ENCODE assay signal across 29 cellular contexts in the genomic region with DNA sequence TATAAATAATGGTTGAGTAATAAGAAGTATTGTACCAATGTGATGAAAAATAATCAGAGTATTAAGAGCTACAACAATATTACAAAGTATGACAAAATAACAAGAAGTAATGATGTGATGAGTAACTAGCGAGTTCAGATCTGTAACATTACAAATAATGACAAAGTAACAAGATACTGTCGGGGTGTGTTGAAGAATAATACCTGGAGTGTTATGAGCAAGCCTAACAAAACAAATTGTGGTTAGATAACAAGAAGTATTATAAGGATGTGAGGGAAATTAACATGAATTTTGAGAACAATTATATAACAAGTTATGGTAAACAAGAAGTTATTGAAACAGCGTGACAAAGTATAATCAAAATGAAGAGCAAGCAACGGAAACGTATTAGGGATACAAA. TPM values are rescaled to one million over a fixed set of nuclear protein-coding genes. Genes with fewer than 3 reads are reported as not detected.
DNase-seq lines count a peak whose midpoint lies in the region; ATAC-seq, FAIRE-seq and TF ChIP-seq lines count a peak whose summit lies in the region.
"Had no signal": no experiment of that assay in that cellular context is flagged by ENCODE, and none has a peak within 500 bp of the region (broad histone marks: within the 10 kb centered on the region; RNA-seq: fewer than 3 reads in every experiment).

No MANE protein-coding gene starts in this region.

- no peak overlapping the region for H3K4me3 ChIP-seq in neural progenitor cell
- no peak overlapping the region for H3K4me3 ChIP-seq in prostate gland
- H3K4me3 ChIP-seq: colonic mucosa, ovary, thyroid gland had no signal

- H3K4me1 Mint-ChIP-seq in T-helper 17 cell (peaks cover 29% of the 10 kb centered on the region), glutamatergic neuron (ENCODE audit: low read depth, unreplicated experiment) (peaks cover 2% of the 10 kb centered on the region), neural progenitor cell (peaks cover 29% of the 10 kb centered on the region)

- peak overlapping the region; percentile 7 for H3K4me3 Mint-ChIP-seq in T-helper 17 cell
- peak overlapping the region; percentile 44 for H3K4me3 Mint-ChIP-seq in glutamatergic neuron (ENCODE audit: unreplicated experiment)
- peak overlapping the region; percentile 12 for H3K4me3 Mint-ChIP-seq in neural progenitor cell
- H3K4me3 Mint-ChIP-seq: activated CD8-positive, alpha-beta T cell treated with anti-CD3 and anti-CD28 coated beads, Interleukin-2, amount 10 ng/mL, durations not matched to agents 7 days and 5 days had no signal

- TF ChIP-seq CTCF in glutamatergic neuron (IDR thresholded peaks at IDR 0.05; ENCODE audit: partially characterized antibody, unreplicated experiment), result no peak
- TF ChIP-seq CTCF in neural progenitor cell (IDR thresholded peaks at IDR 0.05), result no peak
- TF ChIP-seq CTCF in prostate gland (IDR thresholded peaks at IDR 0.05), result no peak

- no peaks in the 10 kb centered on the region for H3K79me2 ChIP-seq in neural progenitor cell (ENCODE audit: low read depth)

- peaks cover 11% of the 10 kb centered on the region for H3K9me3 Mint-ChIP-seq in glutamatergic neuron (ENCODE audit: unreplicated experiment)
- peaks cover 2% of the 10 kb centered on the region for H3K9me3 Mint-ChIP-seq in neural progenitor cell
- H3K9me3 Mint-ChIP-seq: CD4-positive, alpha-beta T cell; effector memory CD8-positive, alpha-beta T cell; naive thymus-derived CD4-positive, alpha-beta T cell had no signal

- H3K4me2 ChIP-seq in neural progenitor cell, result no peak overlapping the region

- no peak for TF ChIP-seq POLR2A in prostate gland (IDR thresholded peaks at IDR 0.05)

- H3K27ac Mint-ChIP-seq in T-helper 17 cell (no peak overlapping the region), glutamatergic neuron (ENCODE audit: unreplicated experiment) (no peak overlapping the region), neural progenitor cell (no peak overlapping the region)
- H3K27ac Mint-ChIP-seq: activated CD8-positive, alpha-beta T cell treated with anti-CD3 and anti-CD28 coated beads, Interleukin-2, amount 10 ng/mL, durations not matched to agents 7 days and 5 days; CD4-positive, alpha-beta T cell; effector memory CD8-positive, alpha-beta T cell; stimulated activated memory B cell treated with anti-CD40 and anti-IgM and Interleukin-4, amounts not matched to agents 10 μg/mL and 1 μg/mL and 100 μg/mL, for 72 hours had no signal

- no peak overlapping the region for H2AFZ ChIP-seq in neural progenitor cell (replicated peaks)

- H3F3A ChIP-seq in neural progenitor cell (ENCODE audit: low read depth), result peaks cover 26% of the 10 kb centered on the region

- no peak overlapping the region for H3K9ac ChIP-seq in neural progenitor cell

- peaks cover 17% of the 10 kb centered on the region for H3K4me1 ChIP-seq in neural progenitor cell
- H3K4me1 ChIP-seq in prostate gland (replicated peaks), result no peaks in the 10 kb centered on the region

- no peak for ATAC-seq in T-helper 17 cell
- ATAC-seq: activated CD8-positive, alpha-beta T cell treated with anti-CD3 and anti-CD28 coated beads, Interleukin-2, amount 10 ng/mL, durations not matched to agents 7 days and 5 days; effector memory CD8-positive, alpha-beta T cell; naive thymus-derived CD4-positive, alpha-beta T cell; stimulated activated memory B cell treated with anti-CD40 and anti-IgM and Interleukin-4, amounts not matched to agents 10 μg/mL and 1 μg/mL and 100 μg/mL, for 72 hours had no signal

- CTCF ChIA-PET in HEK293T (lab: Yijun Ruan, JAX), result no interaction called here

- H3K27ac ChIP-seq in neural progenitor cell, result no peak overlapping the region
- H3K27ac ChIP-seq in prostate gland, result peak overlapping the region in 1 of 2 donors; percentile 55
- H3K27ac ChIP-seq: colonic mucosa, esophagus squamous epithelium, ovary, thyroid gland had no signal

- H3K27me3 Mint-ChIP-seq in T-helper 17 cell, result peaks cover 79% of the 10 kb centered on the region
- H3K27me3 Mint-ChIP-seq in glutamatergic neuron (ENCODE audit: unreplicated experiment), result peaks cover 35% of the 10 kb centered on the region
- H3K27me3 Mint-ChIP-seq in neural progenitor cell (ENCODE audit: insufficient read depth, low read depth), result peaks cover 68% of the 10 kb centered on the region

- POLR2A ChIA-PET in HEK293T (lab: Yijun Ruan, JAX), result no interaction called here

- WGBS in prostate gland, result 33% methylated on average over 5 of the region's 5 CpGs

- H4K20me1 ChIP-seq in neural progenitor cell (ENCODE audit: low read depth), result peaks cover 74% of the 10 kb centered on the region

- no peaks in the 10 kb centered on the region for H3K36me3 ChIP-seq in neural progenitor cell
- H3K36me3 ChIP-seq in prostate gland, result no peaks in the 10 kb centered on the region
- H3K36me3 ChIP-seq: colonic mucosa, esophagus squamous epithelium, ovary, thyroid gland had no signal

- peaks cover 11% of the 10 kb centered on the region for H3K36me3 Mint-ChIP-seq in T-helper 17 cell (ENCODE audit: low read depth)
- no peaks in the 10 kb centered on the region for H3K36me3 Mint-ChIP-seq in glutamatergic neuron (ENCODE audit: unreplicated experiment)
- no peaks in the 10 kb centered on the region for H3K36me3 Mint-ChIP-seq in neural progenitor cell

- intact Hi-C loops in prostate gland (cut with DNase I), result loop anchor here (5.0 kb wide), 1 partner anchor 51 kb away; no protein-coding TSS in a partner anchor

- H3K27me3 ChIP-seq in neural progenitor cell, result peaks cover 100% of the 10 kb centered on the region
- peaks cover 35% of the 10 kb centered on the region for H3K27me3 ChIP-seq in prostate gland (replicated peaks; ENCODE audit: insufficient read depth)
- H3K27me3 ChIP-seq: ovary had no signal

- DNase-seq in GM19239 (ENCODE audit: insufficient read length, low spot score) (no peak), T-helper 17 cell (no peak), glutamatergic neuron (no peak), neural progenitor cell (ENCODE audit: low spot score) (no peak), HEK293T (ENCODE audit: extremely low spot score) (no peak), prostate gland (ENCODE audit: low spot score) (no peak), RKO (ENCODE audit: low spot score) (no peak), NCI-H510A (lab: John Stamatoyannopoulos, UW) (no peak)
- DNase-seq: activated CD8-positive, alpha-beta T cell treated with anti-CD3 and anti-CD28 coated beads, Interleukin-2, amount 10 ng/mL, durations not matched to agents 7 days and 5 days; activated gamma-delta T cell treated with Interleukin-2 at 50 U/mL for 16 hours; CD4-positive, alpha-beta T cell; colonic mucosa; effector memory CD8-positive, alpha-beta T cell; esophagus squamous epithelium; GDM1; Kasumi-1; kidney; NCI-H187; NCI-H2171 treated with DMSO at 0.1 percent for 48 hours; NCI-H526; ovary; stimulated activated CD4-positive, alpha-beta T cell treated with anti-CD3 and anti-CD28 coated beads, Interleukin-4, amount 100 ng/mL, for 1 hour; thyroid gland had no signal

- peak; percentile 11 for FAIRE-seq in GM19239 (lab: Jason Lieb, UNC)
- FAIRE-seq: H1 had no signal

- H3K9me3 ChIP-seq in T-helper 17 cell (ENCODE audit: control insufficient read depth, low read length, poor library complexity, severe bottlenecking) (no peaks in the 10 kb centered on the region), neural progenitor cell (ENCODE audit: low read depth) (no peaks in the 10 kb centered on the region), prostate gland (no peaks in the 10 kb centered on the region)
- H3K9me3 ChIP-seq: colonic mucosa, esophagus squamous epithelium, thyroid gland had no signal

TF ChIP-seq in HEK293T, 16 proteins besides CTCF, POLR2A, EP300 and RAD21:
- TF ChIP-seq FOXA1 (IDR thresholded peaks at IDR 0.05) (no peak), FOXM1 (IDR thresholded peaks at IDR 0.05; ENCODE audit: borderline replicate concordance) (no peak), ARNT (IDR thresholded peaks at IDR 0.05) (no peak), ZNF384 (IDR thresholded peaks at IDR 0.05) (no peak), BHLHE40 (IDR thresholded peaks at IDR 0.05; ENCODE audit: borderline replicate concordance) (no peak), SP1 (IDR thresholded peaks at IDR 0.05) (no peak), L3MBTL2 (conservative IDR thresholded peaks at IDR 0.05) (no peak), TARDBP (IDR thresholded peaks at IDR 0.05) (no peak), CTBP1 (IDR thresholded peaks at IDR 0.05; ENCODE audit: borderline replicate concordance) (no peak), HDGF (IDR thresholded peaks at IDR 0.05; ENCODE audit: borderline replicate concordance) (no peak), ELF4 (IDR thresholded peaks at IDR 0.05) (no peak), FOXK2 (IDR thresholded peaks at IDR 0.05) (no peak), NFRKB (IDR thresholded peaks at IDR 0.05) (no peak), SUZ12 (IDR thresholded peaks at IDR 0.05) (no peak), LEF1 (IDR thresholded peaks at IDR 0.05; ENCODE audit: borderline replicate concordance) (no peak)
- TF ChIP-seq, protein P1, sequence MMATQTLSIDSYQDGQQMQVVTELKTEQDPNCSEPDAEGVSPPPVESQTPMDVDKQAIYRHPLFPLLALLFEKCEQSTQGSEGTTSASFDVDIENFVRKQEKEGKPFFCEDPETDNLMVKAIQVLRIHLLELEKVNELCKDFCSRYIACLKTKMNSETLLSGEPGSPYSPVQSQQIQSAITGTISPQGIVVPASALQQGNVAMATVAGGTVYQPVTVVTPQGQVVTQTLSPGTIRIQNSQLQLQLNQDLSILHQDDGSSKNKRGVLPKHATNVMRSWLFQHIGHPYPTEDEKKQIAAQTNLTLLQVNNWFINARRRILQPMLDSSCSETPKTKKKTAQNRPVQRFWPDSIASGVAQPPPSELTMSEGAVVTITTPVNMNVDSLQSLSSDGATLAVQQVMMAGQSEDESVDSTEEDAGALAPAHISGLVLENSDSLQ (IDR thresholded peaks at IDR 0.05), result no peak

RNA-seq across cellular contexts. Expression of gene TBX4, which starts 1.3 kb away (rescaled TPM):
- total RNA-seq in T-helper 17 cell (not detected), glutamatergic neuron (ENCODE audit: unreplicated experiment) (not detected), neural progenitor cell (ENCODE audit: low replicate concordance) (not detected in 2 replicates), prostate gland (1 to 10 TPM; 3.5 to 5.0 TPM)
- total RNA-seq: activated CD8-positive, alpha-beta T cell treated with anti-CD3 and anti-CD28 coated beads, Interleukin-2, amount 10 ng/mL, durations not matched to agents 7 days and 5 days; CD4-positive, alpha-beta T cell; colonic mucosa; esophagus squamous epithelium; H1; kidney; naive thymus-derived CD4-positive, alpha-beta T cell; RPMI7951; SK-MEL-5; T-helper 1 cell treated with Interleukin-12 subunit alpha and Interleukin-12 subunit beta and Interleukin-4 antibody, amounts not matched to agents 30 ng/mL and 1 ng/mL, for 36 hours had no signal

RNA-seq across cellular contexts. Expression of gene TBX2, which starts 53.9 kb away (rescaled TPM):
- under 1 TPM in 1 of 2 donors, not detected in 1; 0.50 TPM for total RNA-seq in T-helper 17 cell
- 5.4 TPM for total RNA-seq in glutamatergic neuron (ENCODE audit: unreplicated experiment)
- total RNA-seq in neural progenitor cell (ENCODE audit: low replicate concordance), result not detected in 2 replicates
- total RNA-seq in prostate gland, result 10 to 100 TPM in 1 of 2 donors, 1 to 10 TPM in 1; 9.2 to 34.1 TPM
- total RNA-seq: activated CD8-positive, alpha-beta T cell treated with anti-CD3 and anti-CD28 coated beads, Interleukin-2, amount 10 ng/mL, durations not matched to agents 7 days and 5 days; H1; naive thymus-derived CD4-positive, alpha-beta T cell; T-helper 1 cell treated with Interleukin-12 subunit alpha and Interleukin-12 subunit beta and Interleukin-4 antibody, amounts not matched to agents 30 ng/mL and 1 ng/mL, for 36 hours had no signal
